8 cellular contexts compared by ENCODE assay signal in genomic region chr5:111224561-111224989, GRCh38. TPM values are rescaled to one million over a fixed set of nuclear protein-coding genes. Genes with fewer than 3 reads are reported as not detected.
DNase-seq lines count a peak whose midpoint lies in the region; ATAC-seq and TF ChIP-seq lines count a peak whose summit lies in the region.

No MANE protein-coding gene starts in this region.

- peak overlapping the region; percentile 41 for H3K27ac Mint-ChIP-seq in mesothelial cell of epicardium

- H3K4me3 Mint-ChIP-seq in mesothelial cell of epicardium = peak overlapping the region; percentile 78

- H3K4me3 ChIP-seq in GM12864 (ENCODE audit: low read depth, low read length) (peak overlapping the region; percentile 67), body of pancreas (peak overlapping the region; percentile 9 to 26), tibial artery (peak overlapping the region; percentile 57)

- peaks cover 36% of the 10 kb centered on the region for H3K27me3 Mint-ChIP-seq in mesothelial cell of epicardium (ENCODE audit: low read depth)

- intact Hi-C loops in body of pancreas (cut with DNase I) = no loop called here
- intact Hi-C loops in tibial artery (cut with DNase I; ENCODE audit: low total_unique reads) = loop anchor here (5.0 kb wide), 1 partner anchor 467 kb away; no protein-coding TSS in a partner anchor

- DNase-seq in GM12864 (ENCODE audit: low read depth) (no peak), body of pancreas (no peak), mesothelial cell of epicardium (ENCODE audit: low spot score in 2 of 2, unreplicated experiment in 2 of 2) (no peak), tibial artery (no peak), occipital lobe (lab: John Stamatoyannopoulos, UW) (no peak), cerebellar cortex (ENCODE audit: low spot score) (no peak)

- H3K27me3 ChIP-seq in body of pancreas = no peaks in the 10 kb centered on the region
- H3K27me3 ChIP-seq in tibial artery = no peaks in the 10 kb centered on the region

- H3K4me1 Mint-ChIP-seq in mesothelial cell of epicardium = peaks cover 16% of the 10 kb centered on the region

- 1 to 3% methylated on average over 7 to 31 of the region's 31 CpGs for WGBS in body of pancreas, 2 donors

- no peak for TF ChIP-seq POLR2A in body of pancreas (IDR thresholded peaks at IDR 0.05)

- H3K4me1 ChIP-seq in body of pancreas = peaks cover 16% of the 10 kb centered on the region
- peaks cover 0 to 16% (median 11%) of the 10 kb centered on the region in 4 donors for H3K4me1 ChIP-seq in tibial artery

- H3K36me3 Mint-ChIP-seq in mesothelial cell of epicardium = peaks cover 1% of the 10 kb centered on the region

- no peaks in the 10 kb centered on the region for H3K9me3 ChIP-seq in body of pancreas
- H3K9me3 ChIP-seq in tibial artery = no peaks in the 10 kb centered on the region

- H3K36me3 ChIP-seq in body of pancreas (replicated peaks in 1 of 2; ENCODE audit: insufficient read depth in 1 of 2, low read depth in 2 of 2) = no peaks in the 10 kb centered on the region
- H3K36me3 ChIP-seq in tibial artery = no peaks in the 10 kb centered on the region

- ATAC-seq in GM21390 (IDR thresholded peaks at IDR 0.05; ENCODE audit: unreplicated experiment) (peak; percentile 26), HG03565 (IDR thresholded peaks at IDR 0.05; ENCODE audit: unreplicated experiment) (peak; percentile 4), body of pancreas (peak; percentile 38)

- TF ChIP-seq CTCF in GM12864 (IDR thresholded peaks at IDR 0.05; ENCODE audit: low read depth, low read length, missing control alignments) (no peak), body of pancreas (IDR thresholded peaks at IDR 0.05) (no peak), mesothelial cell of epicardium (IDR thresholded peaks at IDR 0.05; ENCODE audit: unreplicated experiment) (no peak), tibial artery (IDR thresholded peaks at IDR 0.05) (no peak)

- H3K9me3 Mint-ChIP-seq in mesothelial cell of epicardium = no peaks in the 10 kb centered on the region

- H3K27ac ChIP-seq in body of pancreas (no peak overlapping the region), tibial artery (no peak overlapping the region)

RNA-seq across cellular contexts. Expression of gene CAMK4, which starts 0.4 kb away (rescaled TPM):
- under 1 TPM in 1 of 2 donors, not detected in 1; 0.78 TPM for total RNA-seq in body of pancreas
- total RNA-seq in mesothelial cell of epicardium = 11.4 to 13.3 TPM (median 11.7 TPM) in 3 replicates
- 130 TPM for total RNA-seq in occipital lobe
